Comparison of ENCODE assay signal across 1 cellular context in the genomic region with DNA sequence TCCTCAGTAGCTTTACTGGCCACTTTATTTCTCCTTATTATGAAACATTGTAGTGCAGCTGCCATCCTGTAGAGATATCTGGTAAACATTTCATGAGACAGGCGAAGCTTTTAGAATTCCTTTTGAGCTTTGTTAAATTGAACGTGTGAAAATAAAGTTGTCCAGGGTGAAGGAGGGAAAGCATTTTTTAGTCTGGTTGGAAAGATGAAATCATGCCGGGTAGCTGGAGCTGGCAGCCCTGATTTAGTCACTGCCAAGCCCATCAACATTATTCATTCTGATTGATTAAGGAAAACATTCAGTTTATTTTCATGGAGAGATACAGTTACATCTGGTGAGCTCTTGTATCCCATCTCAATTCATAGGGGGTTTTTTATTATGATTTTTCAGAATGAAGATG.
TF ChIP-seq lines count a peak whose summit lies in the region.

No MANE protein-coding gene starts in this region.

TF ChIP-seq in GM23338, 12 proteins besides CTCF, POLR2A, EP300 and RAD21:
- TF ChIP-seq, protein P1, sequence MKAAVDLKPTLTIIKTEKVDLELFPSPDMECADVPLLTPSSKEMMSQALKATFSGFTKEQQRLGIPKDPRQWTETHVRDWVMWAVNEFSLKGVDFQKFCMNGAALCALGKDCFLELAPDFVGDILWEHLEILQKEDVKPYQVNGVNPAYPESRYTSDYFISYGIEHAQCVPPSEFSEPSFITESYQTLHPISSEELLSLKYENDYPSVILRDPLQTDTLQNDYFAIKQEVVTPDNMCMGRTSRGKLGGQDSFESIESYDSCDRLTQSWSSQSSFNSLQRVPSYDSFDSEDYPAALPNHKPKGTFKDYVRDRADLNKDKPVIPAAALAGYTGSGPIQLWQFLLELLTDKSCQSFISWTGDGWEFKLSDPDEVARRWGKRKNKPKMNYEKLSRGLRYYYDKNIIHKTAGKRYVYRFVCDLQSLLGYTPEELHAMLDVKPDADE (IDR thresholded peaks at IDR 0.05): no peak
- TF ChIP-seq, protein P2, sequence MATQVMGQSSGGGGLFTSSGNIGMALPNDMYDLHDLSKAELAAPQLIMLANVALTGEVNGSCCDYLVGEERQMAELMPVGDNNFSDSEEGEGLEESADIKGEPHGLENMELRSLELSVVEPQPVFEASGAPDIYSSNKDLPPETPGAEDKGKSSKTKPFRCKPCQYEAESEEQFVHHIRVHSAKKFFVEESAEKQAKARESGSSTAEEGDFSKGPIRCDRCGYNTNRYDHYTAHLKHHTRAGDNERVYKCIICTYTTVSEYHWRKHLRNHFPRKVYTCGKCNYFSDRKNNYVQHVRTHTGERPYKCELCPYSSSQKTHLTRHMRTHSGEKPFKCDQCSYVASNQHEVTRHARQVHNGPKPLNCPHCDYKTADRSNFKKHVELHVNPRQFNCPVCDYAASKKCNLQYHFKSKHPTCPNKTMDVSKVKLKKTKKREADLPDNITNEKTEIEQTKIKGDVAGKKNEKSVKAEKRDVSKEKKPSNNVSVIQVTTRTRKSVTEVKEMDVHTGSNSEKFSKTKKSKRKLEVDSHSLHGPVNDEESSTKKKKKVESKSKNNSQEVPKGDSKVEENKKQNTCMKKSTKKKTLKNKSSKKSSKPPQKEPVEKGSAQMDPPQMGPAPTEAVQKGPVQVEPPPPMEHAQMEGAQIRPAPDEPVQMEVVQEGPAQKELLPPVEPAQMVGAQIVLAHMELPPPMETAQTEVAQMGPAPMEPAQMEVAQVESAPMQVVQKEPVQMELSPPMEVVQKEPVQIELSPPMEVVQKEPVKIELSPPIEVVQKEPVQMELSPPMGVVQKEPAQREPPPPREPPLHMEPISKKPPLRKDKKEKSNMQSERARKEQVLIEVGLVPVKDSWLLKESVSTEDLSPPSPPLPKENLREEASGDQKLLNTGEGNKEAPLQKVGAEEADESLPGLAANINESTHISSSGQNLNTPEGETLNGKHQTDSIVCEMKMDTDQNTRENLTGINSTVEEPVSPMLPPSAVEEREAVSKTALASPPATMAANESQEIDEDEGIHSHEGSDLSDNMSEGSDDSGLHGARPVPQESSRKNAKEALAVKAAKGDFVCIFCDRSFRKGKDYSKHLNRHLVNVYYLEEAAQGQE (IDR thresholded peaks at IDR 0.05; ENCODE audit: unreplicated experiment): no peak
- no peak for TF ChIP-seq JUNB (IDR thresholded peaks at IDR 0.05; ENCODE audit: unreplicated experiment)
- TF ChIP-seq, protein P3, sequence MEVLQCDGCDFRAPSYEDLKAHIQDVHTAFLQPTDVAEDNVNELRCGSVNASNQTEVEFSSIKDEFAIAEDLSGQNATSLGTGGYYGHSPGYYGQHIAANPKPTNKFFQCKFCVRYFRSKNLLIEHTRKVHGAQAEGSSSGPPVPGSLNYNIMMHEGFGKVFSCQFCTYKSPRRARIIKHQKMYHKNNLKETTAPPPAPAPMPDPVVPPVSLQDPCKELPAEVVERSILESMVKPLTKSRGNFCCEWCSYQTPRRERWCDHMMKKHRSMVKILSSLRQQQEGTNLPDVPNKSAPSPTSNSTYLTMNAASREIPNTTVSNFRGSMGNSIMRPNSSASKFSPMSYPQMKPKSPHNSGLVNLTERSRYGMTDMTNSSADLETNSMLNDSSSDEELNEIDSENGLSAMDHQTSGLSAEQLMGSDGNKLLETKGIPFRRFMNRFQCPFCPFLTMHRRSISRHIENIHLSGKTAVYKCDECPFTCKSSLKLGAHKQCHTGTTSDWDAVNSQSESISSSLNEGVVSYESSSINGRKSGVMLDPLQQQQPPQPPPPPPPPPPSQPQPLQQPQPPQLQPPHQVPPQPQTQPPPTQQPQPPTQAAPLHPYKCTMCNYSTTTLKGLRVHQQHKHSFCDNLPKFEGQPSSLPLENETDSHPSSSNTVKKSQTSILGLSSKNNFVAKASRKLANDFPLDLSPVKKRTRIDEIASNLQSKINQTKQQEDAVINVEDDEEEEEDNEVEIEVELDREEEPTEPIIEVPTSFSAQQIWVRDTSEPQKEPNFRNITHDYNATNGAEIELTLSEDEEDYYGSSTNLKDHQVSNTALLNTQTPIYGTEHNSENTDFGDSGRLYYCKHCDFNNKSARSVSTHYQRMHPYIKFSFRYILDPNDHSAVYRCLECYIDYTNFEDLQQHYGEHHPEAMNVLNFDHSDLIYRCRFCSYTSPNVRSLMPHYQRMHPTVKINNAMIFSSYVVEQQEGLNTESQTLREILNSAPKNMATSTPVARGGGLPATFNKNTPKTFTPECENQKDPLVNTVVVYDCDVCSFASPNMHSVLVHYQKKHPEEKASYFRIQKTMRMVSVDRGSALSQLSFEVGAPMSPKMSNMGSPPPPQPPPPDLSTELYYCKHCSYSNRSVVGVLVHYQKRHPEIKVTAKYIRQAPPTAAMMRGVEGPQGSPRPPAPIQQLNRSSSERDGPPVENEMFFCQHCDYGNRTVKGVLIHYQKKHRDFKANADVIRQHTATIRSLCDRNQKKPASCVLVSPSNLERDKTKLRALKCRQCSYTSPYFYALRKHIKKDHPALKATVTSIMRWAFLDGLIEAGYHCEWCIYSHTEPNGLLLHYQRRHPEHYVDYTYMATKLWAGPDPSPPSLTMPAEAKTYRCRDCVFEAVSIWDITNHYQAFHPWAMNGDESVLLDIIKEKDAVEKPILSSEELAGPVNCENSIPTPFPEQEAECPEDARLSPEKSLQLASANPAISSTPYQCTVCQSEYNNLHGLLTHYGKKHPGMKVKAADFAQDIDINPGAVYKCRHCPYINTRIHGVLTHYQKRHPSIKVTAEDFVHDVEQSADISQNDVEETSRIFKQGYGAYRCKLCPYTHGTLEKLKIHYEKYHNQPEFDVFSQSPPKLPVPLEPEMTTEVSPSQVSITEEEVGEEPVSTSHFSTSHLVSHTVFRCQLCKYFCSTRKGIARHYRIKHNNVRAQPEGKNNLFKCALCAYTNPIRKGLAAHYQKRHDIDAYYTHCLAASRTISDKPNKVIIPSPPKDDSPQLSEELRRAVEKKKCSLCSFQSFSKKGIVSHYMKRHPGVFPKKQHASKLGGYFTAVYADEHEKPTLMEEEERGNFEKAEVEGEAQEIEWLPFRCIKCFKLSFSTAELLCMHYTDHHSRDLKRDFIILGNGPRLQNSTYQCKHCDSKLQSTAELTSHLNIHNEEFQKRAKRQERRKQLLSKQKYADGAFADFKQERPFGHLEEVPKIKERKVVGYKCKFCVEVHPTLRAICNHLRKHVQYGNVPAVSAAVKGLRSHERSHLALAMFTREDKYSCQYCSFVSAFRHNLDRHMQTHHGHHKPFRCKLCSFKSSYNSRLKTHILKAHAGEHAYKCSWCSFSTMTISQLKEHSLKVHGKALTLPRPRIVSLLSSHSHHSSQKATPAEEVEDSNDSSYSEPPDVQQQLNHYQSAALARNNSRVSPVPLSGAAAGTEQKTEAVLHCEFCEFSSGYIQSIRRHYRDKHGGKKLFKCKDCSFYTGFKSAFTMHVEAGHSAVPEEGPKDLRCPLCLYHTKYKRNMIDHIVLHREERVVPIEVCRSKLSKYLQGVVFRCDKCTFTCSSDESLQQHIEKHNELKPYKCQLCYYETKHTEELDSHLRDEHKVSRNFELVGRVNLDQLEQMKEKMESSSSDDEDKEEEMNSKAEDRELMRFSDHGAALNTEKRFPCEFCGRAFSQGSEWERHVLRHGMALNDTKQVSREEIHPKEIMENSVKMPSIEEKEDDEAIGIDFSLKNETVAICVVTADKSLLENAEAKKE (CRISPR knock-in tag; IDR thresholded peaks at IDR 0.05): no peak
- TF ChIP-seq ZNF114 (CRISPR knock-in tag; IDR thresholded peaks at IDR 0.05): no peak
- TF ChIP-seq EZH2 (IDR thresholded peaks at IDR 0.05; ENCODE audit: low read depth, unreplicated experiment): no peak
- TF ChIP-seq EZH2phosphoT487 (IDR thresholded peaks at IDR 0.05; ENCODE audit: unreplicated experiment): no peak
- no peak for TF ChIP-seq NANOG (IDR thresholded peaks at IDR 0.05; ENCODE audit: borderline replicate concordance)
- TF ChIP-seq POLR2AphosphoS5 (IDR thresholded peaks at IDR 0.05; ENCODE audit: low read depth): no peak
- no peak for TF ChIP-seq CREB1 (CRISPR knock-in tag; IDR thresholded peaks at IDR 0.05; ENCODE audit: low read depth)
- no peak for TF ChIP-seq ZNF331 (CRISPR knock-in tag; IDR thresholded peaks at IDR 0.05; ENCODE audit: low read depth)
- TF ChIP-seq STAT1 (IDR thresholded peaks at IDR 0.05; ENCODE audit: unreplicated experiment): no peak
TF ChIP-seq in GM23338: peak in this region for 0.
